ENCODE assay signal across 1 cellular context in genomic region chr12:124758266-124759200, GRCh38.
TF ChIP-seq lines count a peak whose summit lies in the region.

No MANE protein-coding gene starts in this region.

TF ChIP-seq in H1, 55 proteins besides CTCF, POLR2A, EP300 and RAD21 (continued from another document):
- TF ChIP-seq CHD7 (IDR thresholded peaks at IDR 0.05; ENCODE audit: insufficient replicate concordance, low read length): no peak
- no peak for TF ChIP-seq KDM5A (IDR thresholded peaks at IDR 0.05; ENCODE audit: low read length)
- no peak for TF ChIP-seq BRCA1 (IDR thresholded peaks at IDR 0.05; ENCODE audit: low read depth, low read length)
- TF ChIP-seq CHD2 (IDR thresholded peaks at IDR 0.05; ENCODE audit: low read length): no peak
- no peak for TF ChIP-seq TBP (IDR thresholded peaks at IDR 0.05; ENCODE audit: low read depth, low read length)
- no peak for TF ChIP-seq SRF (IDR thresholded peaks at IDR 0.05; ENCODE audit: low read depth, low read length)
- no peak for TF ChIP-seq JUN (IDR thresholded peaks at IDR 0.05; ENCODE audit: low read depth, low read length)
- no peak for TF ChIP-seq HDAC6 (IDR thresholded peaks at IDR 0.05; ENCODE audit: low read depth, low read length)
- no peak for TF ChIP-seq HDAC2 (IDR thresholded peaks at IDR 0.05; ENCODE audit: borderline replicate concordance in 1 of 2, low read depth in 2 of 2, low read length in 2 of 2)
- TF ChIP-seq EGR1 (IDR thresholded peaks at IDR 0.05; ENCODE audit: borderline replicate concordance, low read depth, low read length): no peak
- TF ChIP-seq GTF2F1 (IDR thresholded peaks at IDR 0.05; ENCODE audit: borderline replicate concordance, low read depth, low read length): no peak
- no peak for TF ChIP-seq NRF1 (IDR thresholded peaks at IDR 0.05; ENCODE audit: low read depth, low read length)
- no peak for TF ChIP-seq GABPA (IDR thresholded peaks at IDR 0.05; ENCODE audit: borderline replicate concordance, insufficient read depth, low read length)
TF ChIP-seq in H1: peak in this region for 0.
